ENCODE assay signal across 8 cellular contexts in the genomic region with DNA sequence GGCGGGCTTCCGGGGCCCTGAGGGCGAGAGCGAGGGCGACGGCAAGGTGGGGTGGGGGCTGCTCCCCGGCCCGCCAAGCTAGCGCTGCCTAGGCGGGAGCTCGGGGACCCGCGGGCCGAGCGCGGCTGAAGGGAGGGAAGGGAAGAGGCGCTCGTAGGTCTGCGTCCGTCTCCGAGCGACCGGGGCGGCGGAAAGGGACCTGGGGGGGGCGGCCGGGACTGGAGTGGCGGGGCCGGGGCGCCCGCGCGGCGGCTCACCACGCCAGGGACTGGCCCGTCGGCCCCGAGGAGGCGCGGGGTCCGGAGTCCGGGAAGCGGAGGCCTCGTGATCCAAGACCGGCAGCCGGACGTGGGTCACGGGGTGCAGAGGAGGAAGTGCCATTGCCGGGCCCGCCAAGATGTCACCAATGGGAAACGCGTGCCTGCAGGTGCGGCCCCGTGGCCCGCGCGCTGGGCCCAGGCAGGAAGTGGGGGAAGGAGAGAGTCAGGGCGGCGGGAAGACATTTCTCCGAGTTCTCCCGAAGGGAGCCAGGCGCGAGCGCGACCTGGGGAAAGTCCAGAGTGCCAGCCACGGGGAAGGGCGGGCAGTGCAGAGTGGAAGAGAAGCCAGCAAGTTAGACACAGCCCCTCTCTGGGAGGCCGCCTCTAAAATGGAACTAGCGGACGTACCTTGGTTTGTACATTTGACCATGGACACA. TPM values are rescaled to one million over a fixed set of nuclear protein-coding genes. Genes with fewer than 3 reads are reported as not detected.
DNase-seq lines count a peak whose midpoint lies in the region; ATAC-seq and TF ChIP-seq lines count a peak whose summit lies in the region.

No MANE protein-coding gene starts in this region.

- ATAC-seq in GM19468 (IDR thresholded peaks at IDR 0.05; ENCODE audit: extremely low read depth, unreplicated experiment), result peak; percentile 66
- ATAC-seq in activated T-cell treated with anti-CD3 and anti-CD28 coated beads, Interleukin-2, amount 50 U/mL, for 72 hours (replicated peaks in 1 of 2), result peak; percentile 79 to 85

- H3K4me3 ChIP-seq in esophagus squamous epithelium, result peak overlapping the region; percentile 63 to 86 (median 68)

- H3K36me3 ChIP-seq in esophagus squamous epithelium, result peaks cover 7 to 43% (median 9%) of the 10 kb centered on the region in 3 donors

- peaks cover 26 to 35% of the 10 kb centered on the region in 2 donors for H3K36me3 Mint-ChIP-seq in activated T-cell treated with anti-CD3 and anti-CD28 coated beads, Interleukin-2, amount 50 U/mL, for 72 hours (ENCODE audit: insufficient read depth in 2 of 2)

- DNase-seq in COLO668 (lab: John Stamatoyannopoulos, UW; ENCODE audit: unreplicated experiment) (peak; percentile 89), HK-2 (ENCODE audit: unreplicated experiment) (peak; percentile 98), OCI-M1 (lab: John Stamatoyannopoulos, UW) (peak; percentile 96), esophagus squamous epithelium (lab: John Stamatoyannopoulos, UW) (peak; percentile 51), myocyte (ENCODE audit: low read depth) (peak; percentile 84)
- peak; percentile 88 to 89 for DNase-seq in activated T-cell treated with anti-CD3 and anti-CD28 coated beads, Interleukin-2, amount 50 U/mL, for 72 hours
- DNase-seq in stimulated activated naive CD4-positive, alpha-beta T cell (lab: John Stamatoyannopoulos, UW), result peak; percentile 55 to 70 (median 64)

- no peaks in the 10 kb centered on the region for H3K27me3 Mint-ChIP-seq in activated T-cell treated with anti-CD3 and anti-CD28 coated beads, Interleukin-2, amount 50 U/mL, for 72 hours (ENCODE audit: low read depth)

- peak overlapping the region; percentile 97 to 99 (median 98) for H3K27ac ChIP-seq in esophagus squamous epithelium

- H3K9me3 ChIP-seq in esophagus squamous epithelium, result no peaks in the 10 kb centered on the region

- no peaks in the 10 kb centered on the region for H3K9me3 Mint-ChIP-seq in activated T-cell treated with anti-CD3 and anti-CD28 coated beads, Interleukin-2, amount 50 U/mL, for 72 hours

- peak in 2 of 4 donors; percentile 69 to 71 for TF ChIP-seq POLR2A in esophagus squamous epithelium (IDR thresholded peaks at IDR 0.05)

- H3K27ac Mint-ChIP-seq in activated T-cell treated with anti-CD3 and anti-CD28 coated beads, Interleukin-2, amount 50 U/mL, for 72 hours, result peak overlapping the region; percentile 99

- H3K4me1 ChIP-seq in esophagus squamous epithelium, result peaks cover 19 to 98% (median 56%) of the 10 kb centered on the region in 3 donors

- WGBS in esophagus squamous epithelium, 2 donors, result 1 to 2% methylated on average over 13 to 23 of the region's 70 CpGs

- peaks cover 80% of the 10 kb centered on the region for H3K4me1 Mint-ChIP-seq in activated T-cell treated with anti-CD3 and anti-CD28 coated beads, Interleukin-2, amount 50 U/mL, for 72 hours (ENCODE audit: low read depth)

- peak overlapping the region; percentile 94 to 100 for H3K4me3 Mint-ChIP-seq in activated T-cell treated with anti-CD3 and anti-CD28 coated beads, Interleukin-2, amount 50 U/mL, for 72 hours

- no peaks in the 10 kb centered on the region for H3K27me3 ChIP-seq in esophagus squamous epithelium

- intact Hi-C loops in esophagus squamous epithelium (cut with DNase I), result no loop called here

- TF ChIP-seq CTCF in esophagus squamous epithelium (IDR thresholded peaks at IDR 0.05), result peak in 1 of 6 experiments; percentile 12

RNA-seq across cellular contexts. Expression of a gene that starts 11.9 kb away (rescaled TPM):
- 100 to 1,000 TPM; 412 to 475 TPM for total RNA-seq in activated T-cell treated with anti-CD3 and anti-CD28 coated beads, Interleukin-2, amount 50 U/mL, for 72 hours
- 100 to 1,000 TPM; 154 to 229 (median 189) TPM for total RNA-seq in esophagus squamous epithelium
- total RNA-seq in myocyte, result 143 and 200 TPM in 2 replicates
- 88.2 TPM for polyA plus RNA-seq in myocyte (2012)

RNA-seq across cellular contexts. Expression of a gene that starts 25.6 kb away (rescaled TPM):
- total RNA-seq in activated T-cell treated with anti-CD3 and anti-CD28 coated beads, Interleukin-2, amount 50 U/mL, for 72 hours, result not detected
- total RNA-seq in esophagus squamous epithelium (not detected), myocyte (1.8 and 6.1 TPM in 2 replicates)
- 2.9 TPM for polyA plus RNA-seq in myocyte (2012)

RNA-seq across cellular contexts. Expression of a gene that starts 39.8 kb away (rescaled TPM):
- total RNA-seq in activated T-cell treated with anti-CD3 and anti-CD28 coated beads, Interleukin-2, amount 50 U/mL, for 72 hours, result 1 to 10 TPM; 2.9 to 3.6 TPM
- 1 to 10 TPM; 1.7 to 4.6 (median 4.2) TPM for total RNA-seq in esophagus squamous epithelium
- 2.9 and 3.1 TPM in 2 replicates for total RNA-seq in myocyte
- polyA plus RNA-seq in myocyte (2012), result 2.7 TPM

Comparison
In these comparisons a context has a peak if more than half of its experiments do, and no peak if none do; other contexts are left out.
1. Peak in every context shown above with its lines: DNase-seq, ATAC-seq, H3K4me3 ChIP-seq and H3K27ac ChIP-seq.